In the genomic region with DNA sequence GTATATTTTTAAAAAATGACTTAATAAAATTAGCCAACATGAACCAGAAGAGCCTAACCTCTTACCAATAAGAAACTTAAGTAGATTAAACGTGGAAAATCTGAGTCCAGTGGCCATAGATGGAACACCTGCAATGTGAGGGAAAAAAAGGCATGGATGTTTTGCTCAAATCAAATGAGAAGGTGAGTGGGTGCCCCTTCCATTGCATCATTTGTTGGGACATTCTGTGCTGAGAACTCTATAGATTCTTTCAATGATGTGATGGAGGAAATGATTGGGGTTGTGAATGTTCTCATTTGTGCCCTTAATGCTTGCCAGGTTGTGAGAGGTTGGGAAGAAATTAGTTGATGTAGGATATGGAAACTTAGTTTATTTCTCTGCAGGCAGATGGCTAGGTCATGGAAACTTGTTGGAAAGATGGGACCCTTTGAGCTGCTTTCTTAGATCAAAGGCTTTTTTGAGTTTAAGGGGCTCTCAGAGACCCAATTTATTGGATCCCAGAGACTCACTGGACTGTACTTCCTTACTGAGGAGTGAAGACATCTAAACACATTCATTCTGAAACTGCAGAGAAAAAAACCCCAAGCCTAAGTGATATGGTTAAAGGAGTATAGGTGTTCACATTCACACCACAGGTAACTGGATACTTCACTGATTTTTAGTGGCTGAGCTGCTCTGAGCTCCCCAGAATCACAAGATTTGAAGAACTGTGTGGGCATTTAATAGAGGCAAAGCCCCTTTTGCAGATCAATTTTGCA, we compare ENCODE assay signal across 15 cellular contexts.
DNase-seq lines count a peak whose midpoint lies in the region; ATAC-seq and TF ChIP-seq lines count a peak whose summit lies in the region.
"Had no signal": no experiment of that assay in that cellular context is flagged by ENCODE, and none has a peak within 500 bp of the region (broad histone marks: within the 10 kb centered on the region; RNA-seq: fewer than 3 reads in every experiment).

No MANE protein-coding gene starts in this region.

- peaks cover 0 to 32% (median 3%) of the 10 kb centered on the region in 12 donors for H3K4me1 ChIP-seq in heart left ventricle

- no peaks in the 10 kb centered on the region for H3K9me3 Mint-ChIP-seq in CD4-positive, alpha-beta T cell
- H3K9me3 Mint-ChIP-seq: WTC11 had no signal

- DNase-seq in CD4-positive, alpha-beta T cell = no peak
- DNase-seq in heart left ventricle (no peak), hypothalamus (lab: John Stamatoyannopoulos, UW) (no peak)
- DNase-seq: effector CD8-positive, alpha-beta T cell; H7; MG63; NCI-H187; ovary; stimulated activated naive CD4-positive, alpha-beta T cell had no signal

- CTCF ChIA-PET in CD4-positive, alpha-beta T cell (lab: Charles Lee) = no interaction called here

- H3K27me3 ChIP-seq in CD4-positive, alpha-beta T cell (ENCODE audit: control insufficient read depth, insufficient read depth, low read length) = no peaks in the 10 kb centered on the region
- no peaks in the 10 kb centered on the region for H3K27me3 ChIP-seq in heart left ventricle
- H3K27me3 ChIP-seq: MG63, ovary had no signal

- H3K27me3 Mint-ChIP-seq in CD4-positive, alpha-beta T cell = peaks cover 8% of the 10 kb centered on the region

- no peaks in the 10 kb centered on the region for H3K36me3 ChIP-seq in heart left ventricle
- H3K36me3 ChIP-seq: MG63, ovary had no signal

- no peaks in the 10 kb centered on the region for H3K9me3 ChIP-seq in CD4-positive, alpha-beta T cell (ENCODE audit: control insufficient read depth, low read length)
- H3K9me3 ChIP-seq in heart left ventricle = no peaks in the 10 kb centered on the region
- H3K9me3 ChIP-seq: MG63, ovary had no signal

- H3K27ac ChIP-seq in CD4-positive, alpha-beta T cell (ENCODE audit: low read depth, low read length) = no peak overlapping the region
- no peak overlapping the region for H3K27ac ChIP-seq in heart left ventricle
- H3K27ac ChIP-seq: ovary had no signal

- no peak for TF ChIP-seq CTCF in CD4-positive, alpha-beta T cell (IDR thresholded peaks at IDR 0.05)
- TF ChIP-seq CTCF in heart left ventricle (IDR thresholded peaks at IDR 0.05) = no peak

- WGBS in heart left ventricle, 4 donors = 69 to 92% (median 76%) methylated on average over 1 of the region's 1 CpG

- no peak for TF ChIP-seq POLR2A in GM18505 (IDR thresholded peaks at IDR 0.05; ENCODE audit: borderline replicate concordance, extremely low read depth, insufficient read depth, insufficient read length)
- no peak for TF ChIP-seq POLR2A in heart left ventricle (IDR thresholded peaks at IDR 0.05)

- POLR2A ChIA-PET in CD4-positive, alpha-beta T cell (lab: Charles Lee) = no interaction called here

- H3K27ac Mint-ChIP-seq in CD4-positive, alpha-beta T cell = no peak overlapping the region
- H3K27ac Mint-ChIP-seq: WTC11 had no signal

- no peak overlapping the region for H3K4me3 Mint-ChIP-seq in CD4-positive, alpha-beta T cell
- H3K4me3 Mint-ChIP-seq: WTC11 had no signal

- H3K36me3 Mint-ChIP-seq in CD4-positive, alpha-beta T cell (ENCODE audit: low read depth) = no peaks in the 10 kb centered on the region
- H3K36me3 Mint-ChIP-seq: WTC11 had no signal

- ATAC-seq in GM18505 (IDR thresholded peaks at IDR 0.05; ENCODE audit: unreplicated experiment) (peak; percentile 64), GM18868 (IDR thresholded peaks at IDR 0.05; ENCODE audit: unreplicated experiment) (peak; percentile 87), GM21786 (IDR thresholded peaks at IDR 0.05; ENCODE audit: unreplicated experiment) (peak; percentile 78), HG03460 (IDR thresholded peaks at IDR 0.05; ENCODE audit: unreplicated experiment) (peak; percentile 63), heart left ventricle (no peak), GM19023 (IDR thresholded peaks at IDR 0.05; ENCODE audit: unreplicated experiment) (no peak)
- ATAC-seq in CD4-positive, alpha-beta T cell (ENCODE audit: poor library complexity) = no peak
- ATAC-seq: WTC11 had no signal

- H3K4me3 ChIP-seq in heart left ventricle = no peak overlapping the region
- H3K4me3 ChIP-seq: MG63, ovary had no signal

- no peaks in the 10 kb centered on the region for H3K4me1 Mint-ChIP-seq in CD4-positive, alpha-beta T cell (ENCODE audit: low read depth)
- H3K4me1 Mint-ChIP-seq: WTC11 had no signal

- intact Hi-C loops in CD4-positive, alpha-beta T cell (cut with DNase I, micrococcal nuclease) = no loop called here
- intact Hi-C loops in heart left ventricle (cut with DNase I) = loop anchor here in 1 of 10 donors (10.0 kb wide), 1 partner anchor 131 kb away; no protein-coding TSS in a partner anchor

Comparison
In these comparisons a context has a peak if more than half of its experiments do, and no peak if none do; other contexts are left out.
1. ATAC-seq: peak in GM18505 (single experiment), GM18868 (single experiment), GM21786 (single experiment) and HG03460 (single experiment); none in CD4-positive, alpha-beta T cell (single experiment), heart left ventricle (0 of 4) and GM19023 (single experiment).